8 cellular contexts compared by ENCODE assay signal in genomic region chr21:33947451-33948095, GRCh38. TPM values are rescaled to one million over a fixed set of nuclear protein-coding genes. Genes with fewer than 3 reads are reported as not detected.
A peak's percentile ranks its signal among the peaks of the same experiment; 100 is the strongest.
DNase-seq lines count a peak whose midpoint lies in the region; ATAC-seq and TF ChIP-seq lines count a peak whose summit lies in the region.

No MANE protein-coding gene starts in this region.

- H3K27me3 Mint-ChIP-seq in CD14-positive monocyte (ENCODE audit: low read depth in 3 of 3) (peaks cover under 1 to 5% (median 2%) of the 10 kb centered on the region in 3 donors), neural progenitor cell (ENCODE audit: insufficient read depth, low read depth) (peaks cover 9% of the 10 kb centered on the region)

- DNase-seq in CD14-positive monocyte (ENCODE audit: low spot score) (peak; percentile 92), HK-2 (ENCODE audit: unreplicated experiment) (peak; percentile 77), Panc1 (ENCODE audit: low read depth, low spot score) (peak; percentile 73), fibroblast of mammary gland (ENCODE audit: low read depth) (peak; percentile 98), neural progenitor cell (ENCODE audit: low spot score) (peak; percentile 78), stromal cell of bone marrow (ENCODE audit: low read depth) (peak; percentile 95)
- peak; percentile 62 to 77 for DNase-seq in activated T-helper 1 cell treated with anti-CD3 and anti-CD28 coated beads, Interleukin-2, amount 50 U/mL, for 16 hours (ENCODE audit: low read depth in 1 of 2, low spot score in 1 of 2)

- H2AFZ ChIP-seq in neural progenitor cell (replicated peaks) = peak overlapping the region; percentile 51

- no TSS peak for BruUV-seq in Panc1 (replicated peaks; lab: Mats Ljungman, UMichigan)

- H3K4me3 Mint-ChIP-seq in CD14-positive monocyte (peak overlapping the region; percentile 50 to 69), neural progenitor cell (peak overlapping the region; percentile 28)

- H3K79me2 ChIP-seq in neural progenitor cell (ENCODE audit: low read depth) = no peaks in the 10 kb centered on the region

- H3K9me3 ChIP-seq in Panc1 (ENCODE audit: control insufficient read depth, insufficient read depth, low read depth, low read length) (peaks cover 3% of the 10 kb centered on the region; the same call in 1 of the 2 replicates), neural progenitor cell (ENCODE audit: low read depth) (no peaks in the 10 kb centered on the region)

- H3K36me3 ChIP-seq in Panc1 (ENCODE audit: control insufficient read depth, insufficient read depth, low read length) (no peaks in the 10 kb centered on the region), neural progenitor cell (no peaks in the 10 kb centered on the region)

- peak overlapping the region; percentile 96 for H3K27ac ChIP-seq in Panc1 (ENCODE audit: low read length)
- peak overlapping the region; percentile 51 for H3K27ac ChIP-seq in neural progenitor cell

- H3K9me3 Mint-ChIP-seq in CD14-positive monocyte = peaks cover 0 to 9% (median 3%) of the 10 kb centered on the region in 7 donors
- H3K9me3 Mint-ChIP-seq in neural progenitor cell = peaks cover 27% of the 10 kb centered on the region

- H3K27ac Mint-ChIP-seq in CD14-positive monocyte (peak overlapping the region; percentile 88 to 97 (median 91)), neural progenitor cell (peak overlapping the region; percentile 100)

- no peaks in the 10 kb centered on the region for H3K27me3 ChIP-seq in Panc1 (ENCODE audit: control insufficient read depth, insufficient read depth, low read length)
- no peaks in the 10 kb centered on the region for H3K27me3 ChIP-seq in neural progenitor cell

- POLR2A ChIA-PET in Panc1 (lab: Charles Lee) = interaction anchor here (0.6 to 1.0 kb wide), 7 partner anchors 10 to 130 kb away, joined by 3 to 6 read pairs (median 4); no protein-coding TSS in a partner anchor

- H3K4me1 Mint-ChIP-seq in CD14-positive monocyte = peaks cover 41% of the 10 kb centered on the region
- H3K4me1 Mint-ChIP-seq in neural progenitor cell = peaks cover 46% of the 10 kb centered on the region

- H3K4me3 ChIP-seq in Panc1 (ENCODE audit: low read depth in 2 of 2, low read length in 2 of 2) = peak overlapping the region; percentile 21 to 52
- H3K4me3 ChIP-seq in fibroblast of mammary gland (ENCODE audit: control insufficient read depth, low read depth, low read length) = peak overlapping the region; percentile 26
- H3K4me3 ChIP-seq in neural progenitor cell = peak overlapping the region; percentile 22

- peaks cover 21% of the 10 kb centered on the region for H3F3A ChIP-seq in neural progenitor cell (ENCODE audit: low read depth)

- H3K4me1 ChIP-seq in Panc1 (ENCODE audit: control insufficient read depth, insufficient read depth, low read length) = peaks cover 20% of the 10 kb centered on the region
- H3K4me1 ChIP-seq in neural progenitor cell = peaks cover 20% of the 10 kb centered on the region

- intact Hi-C loops in CD14-positive monocyte (cut with micrococcal nuclease) (loop anchor here in 1 of 2 donors (10.0 kb wide), 1 partner anchor 77 kb away; no protein-coding TSS in a partner anchor), Panc1 (cut with micrococcal nuclease; ENCODE audit: unreplicated experiment) (loop anchor here (10.0 kb wide), 1 partner anchor 127 kb away; the partner anchor contains the start of genes MRPS6 and SLC5A3)

- no peaks in the 10 kb centered on the region for H4K20me1 ChIP-seq in neural progenitor cell (ENCODE audit: low read depth)

- peak overlapping the region; percentile 61 for H3K4me2 ChIP-seq in neural progenitor cell

- in situ Hi-C loops in Panc1 (cut with HindIII; ENCODE audit: low pct_unique_long_range_greater_than_20kb, low sequenced_read_pairs) = no loop called here

- ATAC-seq in GM19467 (IDR thresholded peaks at IDR 0.05; ENCODE audit: unreplicated experiment) (peak; percentile 45), Panc1 (peak; percentile 97)

- TF ChIP-seq CTCF in CD14-positive monocyte (IDR thresholded peaks at IDR 0.05) (no peak), Panc1 (IDR thresholded peaks at IDR 0.05) (no peak), fibroblast of mammary gland (conservative IDR thresholded peaks at IDR 0.05; ENCODE audit: control insufficient read depth, insufficient read depth, low read depth, low read length) (no peak), neural progenitor cell (IDR thresholded peaks at IDR 0.05) (no peak)

- CTCF ChIA-PET in Panc1 (lab: Charles Lee) = interaction anchor here (1.4 kb wide), 1 partner anchor 23 kb away, joined by 4 read pairs; no protein-coding TSS in a partner anchor

- no peak overlapping the region for H3K9ac ChIP-seq in neural progenitor cell

- H3K36me3 Mint-ChIP-seq in CD14-positive monocyte = peaks cover 2 to 7% of the 10 kb centered on the region in 2 donors
- peaks cover 11% of the 10 kb centered on the region for H3K36me3 Mint-ChIP-seq in neural progenitor cell

RNA-seq across cellular contexts. Expression of gene ATP5PO, which starts 32.0 kb away (rescaled TPM):
- polyA plus RNA-seq in CD14-positive monocyte = 100 to 1,000 TPM; 393 to 397 TPM
- total RNA-seq in Panc1 (2021; ENCODE audit: unreplicated experiment) = 190 TPM
- 219 TPM for polyA plus RNA-seq in Panc1 (2012; ENCODE audit: insufficient read length)
- 271 and 309 TPM in 2 replicates for total RNA-seq in neural progenitor cell (ENCODE audit: low replicate concordance)

Comparison
In these comparisons a context has a peak if more than half of its experiments do, and no peak if none do; other contexts are left out.
1. Peak in every context shown above with its lines: DNase-seq, ATAC-seq, H3K4me3 ChIP-seq and H3K27ac ChIP-seq.